Comparison of ENCODE assay signal across 23 cellular contexts in the genomic region with DNA sequence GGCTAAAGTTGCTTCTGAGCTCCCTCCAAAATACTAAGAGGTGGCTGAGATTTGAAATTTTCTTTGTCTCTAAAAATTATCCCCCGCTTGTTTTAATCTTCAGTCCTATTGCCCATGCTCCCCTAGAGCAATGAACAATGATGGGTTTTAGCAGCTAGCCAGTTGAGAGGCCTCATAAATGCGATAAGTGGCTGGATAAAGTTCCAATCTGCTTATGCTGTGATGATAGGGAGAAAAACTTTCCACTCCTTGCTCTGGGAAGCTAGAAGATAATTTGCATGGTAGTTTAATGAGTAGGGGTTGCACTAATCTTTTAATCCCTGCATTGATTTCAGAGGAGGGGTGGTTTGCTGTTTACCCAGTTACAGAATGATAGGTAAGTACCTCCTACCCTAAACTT.
"Had no signal": no experiment of that assay in that cellular context is flagged by ENCODE, and none has a peak within 500 bp of the region (broad histone marks: within the 10 kb centered on the region; RNA-seq: fewer than 3 reads in every experiment).

No MANE protein-coding gene starts in this region.

- H3K4me3 Mint-ChIP-seq: activated CD4-positive, alpha-beta memory T cell treated with anti-CD3 and anti-CD28 coated beads, Interleukin-2, amount 10 ng/mL, durations not matched to agents 7 days and 5 days; activated CD4-positive, alpha-beta T cell treated with anti-CD3 and anti-CD28 coated beads for 36 hours; activated naive CD4-positive, alpha-beta T cell treated with anti-CD3 and anti-CD28 coated beads, Interleukin-2, amount 10 ng/mL, durations not matched to agents 7 days and 5 days; activated naive CD8-positive, alpha-beta T cell treated with anti-CD3 and anti-CD28 coated beads for 36 hours; activated T-cell treated with anti-CD3 and anti-CD28 coated beads, Interleukin-2, amount 50 U/mL, for 72 hours; T-helper 17 cell had no signal

- H3K27me3 Mint-ChIP-seq: activated CD4-positive, alpha-beta memory T cell treated with anti-CD3 and anti-CD28 coated beads, Interleukin-2, amount 10 ng/mL, durations not matched to agents 7 days and 5 days; activated CD4-positive, alpha-beta T cell treated with anti-CD3 and anti-CD28 coated beads for 36 hours; activated naive CD8-positive, alpha-beta T cell treated with anti-CD3 and anti-CD28 coated beads for 36 hours; T-helper 17 cell had no signal

- ATAC-seq: activated CD4-positive, alpha-beta T cell treated with anti-CD3 and anti-CD28 coated beads for 36 hours; activated T-cell treated with anti-CD3 and anti-CD28 coated beads, Interleukin-2, amount 50 U/mL, for 72 hours; PC-3; T-helper 17 cell had no signal

- H3K4me1 ChIP-seq: colonic mucosa had no signal

- H3K4me1 Mint-ChIP-seq: activated CD4-positive, alpha-beta memory T cell treated with anti-CD3 and anti-CD28 coated beads, Interleukin-2, amount 10 ng/mL, durations not matched to agents 7 days and 5 days; activated CD4-positive, alpha-beta T cell treated with anti-CD3 and anti-CD28 coated beads for 36 hours; activated naive CD4-positive, alpha-beta T cell treated with anti-CD3 and anti-CD28 coated beads, Interleukin-2, amount 10 ng/mL, durations not matched to agents 7 days and 5 days; activated naive CD8-positive, alpha-beta T cell treated with anti-CD3 and anti-CD28 coated beads for 36 hours; T-helper 17 cell had no signal

- H3K9me3 ChIP-seq: colonic mucosa had no signal

- H3K27me3 ChIP-seq: colonic mucosa had no signal

- H3K27ac Mint-ChIP-seq: activated CD4-positive, alpha-beta memory T cell treated with anti-CD3 and anti-CD28 coated beads, Interleukin-2, amount 10 ng/mL, durations not matched to agents 7 days and 5 days; activated CD4-positive, alpha-beta T cell treated with anti-CD3 and anti-CD28 coated beads for 36 hours; activated naive CD4-positive, alpha-beta T cell treated with anti-CD3 and anti-CD28 coated beads, Interleukin-2, amount 10 ng/mL, durations not matched to agents 7 days and 5 days; activated naive CD8-positive, alpha-beta T cell treated with anti-CD3 and anti-CD28 coated beads for 36 hours; activated T-cell treated with anti-CD3 and anti-CD28 coated beads, Interleukin-2, amount 50 U/mL, for 72 hours; activated T-helper 2 cell treated with anti-CD3 and anti-CD28 coated beads, Interferon-gamma antibody, Interleukin-2, Interleukin-4, amounts not matched to agents 10 μg/mL and 5 μg/mL and 100 μg/mL, durations not matched to agents 14 hours and 24 hours and 36 hours; T-helper 17 cell had no signal

- H3K4me3 ChIP-seq: colonic mucosa had no signal

- DNase-seq: activated CD4-positive, alpha-beta memory T cell treated with anti-CD3 and anti-CD28 coated beads, Interleukin-2, amount 10 ng/mL, durations not matched to agents 7 days and 5 days; activated CD4-positive, alpha-beta T cell treated with anti-CD3 and anti-CD28 coated beads for 36 hours; activated CD4-positive, alpha-beta T cell treated with anti-CD3 and anti-CD28 coated beads, Interleukin-2, amount 50 U/mL, for 1 hour; activated gamma-delta T cell treated with Interleukin-2 at 50 U/mL for 16 hours; activated naive CD4-positive, alpha-beta T cell treated with anti-CD3 and anti-CD28 coated beads, Interleukin-2, amount 10 ng/mL, durations not matched to agents 7 days and 5 days; activated naive CD8-positive, alpha-beta T cell treated with anti-CD3 and anti-CD28 coated beads for 36 hours; activated T-cell treated with anti-CD3 and anti-CD28 coated beads for 4 hours; activated T-cell treated with anti-CD3 and anti-CD28 coated beads, Interleukin-2, amount 50 U/mL, for 72 hours; caudate nucleus; colonic mucosa; KG1; MV-4-11; NCI-H1092 treated with DMSO at 0.1 percent for 48 hours; NCI-H1417 treated with DMSO at 0.1 percent for 48 hours; NCI-H1694; NCI-H2029; NCI-H2107; NCI-H510A treated with DMSO at 0.1 percent for 48 hours; PC-3; SHP77; T-helper 17 cell; T-helper 9 cell had no signal

- H3K27ac ChIP-seq: colonic mucosa had no signal

- H3K9me3 Mint-ChIP-seq: activated CD4-positive, alpha-beta memory T cell treated with anti-CD3 and anti-CD28 coated beads, Interleukin-2, amount 10 ng/mL, durations not matched to agents 7 days and 5 days; activated naive CD4-positive, alpha-beta T cell treated with anti-CD3 and anti-CD28 coated beads, Interleukin-2, amount 10 ng/mL, durations not matched to agents 7 days and 5 days; activated naive CD8-positive, alpha-beta T cell treated with anti-CD3 and anti-CD28 coated beads for 36 hours; activated T-cell treated with anti-CD3 and anti-CD28 coated beads, Interleukin-2, amount 50 U/mL, for 72 hours; activated T-helper 2 cell treated with anti-CD3 and anti-CD28 coated beads, Interferon-gamma antibody, Interleukin-2, Interleukin-4, amounts not matched to agents 10 μg/mL and 5 μg/mL and 100 μg/mL, durations not matched to agents 14 hours and 24 hours and 36 hours had no signal

- H3K36me3 ChIP-seq: colonic mucosa had no signal
